Comparison of ENCODE assay signal across 12 cellular contexts in the genomic region with DNA sequence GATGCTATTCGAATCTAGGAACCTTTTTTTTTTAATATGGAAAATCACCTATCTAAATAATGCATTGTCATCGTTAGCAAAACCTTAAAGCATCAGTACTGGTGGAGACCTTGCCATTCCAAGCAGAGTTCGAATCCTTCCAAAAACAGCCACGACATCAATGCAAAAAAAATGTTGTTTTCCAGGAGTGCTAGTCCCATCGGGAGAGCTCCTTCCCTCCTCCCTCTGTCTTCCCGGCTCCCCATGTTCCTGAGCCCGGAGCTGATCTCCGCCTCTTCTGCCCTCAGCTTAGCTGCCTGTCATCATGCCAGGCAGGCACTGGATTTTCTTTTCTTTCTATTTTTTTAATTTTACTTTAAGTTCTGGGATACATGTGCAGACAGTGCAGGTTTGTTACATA.
DNase-seq lines count a peak whose midpoint lies in the region.
"Had no signal": no experiment of that assay in that cellular context is flagged by ENCODE, and none has a peak within 500 bp of the region (broad histone marks: within the 10 kb centered on the region; RNA-seq: fewer than 3 reads in every experiment).

No MANE protein-coding gene starts in this region.

- no peaks in the 10 kb centered on the region for H4K20me1 ChIP-seq in BLaER1

- H3K4me2 ChIP-seq in BLaER1 (peak overlapping the region; percentile 65), trophoblast cell (ENCODE audit: low read length) (peak overlapping the region; percentile 53)

- H4K8ac ChIP-seq in trophoblast cell (ENCODE audit: low read depth, low read length), result no peak overlapping the region

- H3K79me2 ChIP-seq in trophoblast cell (ENCODE audit: control insufficient read depth, insufficient read depth, low read length, poor library complexity), result no peaks in the 10 kb centered on the region

- no peak overlapping the region for H4K12ac ChIP-seq in trophoblast cell (ENCODE audit: low read depth, low read length)

- H3K4ac ChIP-seq in trophoblast cell (ENCODE audit: low read depth, low read length), result no peak overlapping the region

- 0 out of 2 replicates have a peak overlapping the region, but pooled peaks have one; percentile 12 for H3K27ac ChIP-seq in BLaER1
- H3K27ac ChIP-seq in angular gyrus (ENCODE audit: low read depth, low read length), result peak overlapping the region; percentile 97
- H3K27ac ChIP-seq in iPS DF 6.9 (ENCODE audit: low read length), result peak overlapping the region; percentile 72
- H3K27ac ChIP-seq in trophoblast cell (ENCODE audit: low read depth, low read length), result no peak overlapping the region
- H3K27ac ChIP-seq: SJSA1 had no signal

- no peak overlapping the region for H2BK5ac ChIP-seq in trophoblast cell (ENCODE audit: low read depth, low read length, poor library complexity)

- H3K36me3 ChIP-seq in BLaER1 (no peaks in the 10 kb centered on the region), iPS DF 6.9 (ENCODE audit: control insufficient read depth, insufficient read depth, low read length) (no peaks in the 10 kb centered on the region), trophoblast cell (ENCODE audit: control insufficient read depth in 1 of 2, insufficient read depth in 2 of 2, low read length in 2 of 2) (no peaks in the 10 kb centered on the region)
- H3K36me3 ChIP-seq: BE2C, SJSA1 had no signal

- no peak overlapping the region for H3K23ac ChIP-seq in trophoblast cell (ENCODE audit: low read length)

- H3K4me3 ChIP-seq in BLaER1 (no peak overlapping the region), iPS DF 6.9 (ENCODE audit: low read length) (no peak overlapping the region; the same call in 1 of the 2 replicates), trophoblast cell (ENCODE audit: low read depth, low read length) (no peak overlapping the region)
- H3K4me3 ChIP-seq: SJSA1 had no signal

- H3K9ac ChIP-seq in BLaER1 (no peak overlapping the region), trophoblast cell (ENCODE audit: low read length) (no peak overlapping the region)

- WGBS in iPS DF 6.9 (ENCODE audit: insufficient coverage, insufficient read length), result no CpG with 5 or more reads among the region's 8 CpGs
- no CpG with 5 or more reads among the region's 8 CpGs for WGBS in trophoblast cell (ENCODE audit: extremely low coverage, insufficient coverage, insufficient read length)

- H3K18ac ChIP-seq in trophoblast cell (ENCODE audit: low read length), result no peak overlapping the region

- no peak overlapping the region for H4K91ac ChIP-seq in trophoblast cell (ENCODE audit: low read depth, low read length)

- H3K27me3 ChIP-seq in BLaER1 (no peaks in the 10 kb centered on the region), iPS DF 6.9 (ENCODE audit: control insufficient read depth, insufficient read depth, low read length) (peaks cover 7% of the 10 kb centered on the region), trophoblast cell (ENCODE audit: insufficient read depth, low read length) (no peaks in the 10 kb centered on the region)
- H3K27me3 ChIP-seq: BE2C, SJSA1 had no signal

- no peak overlapping the region for H2BK12ac ChIP-seq in trophoblast cell (ENCODE audit: low read length)

- H3K9me3 ChIP-seq in BLaER1 (no peaks in the 10 kb centered on the region), iPS DF 6.9 (ENCODE audit: control insufficient read depth, insufficient read depth, low read length) (no peaks in the 10 kb centered on the region), trophoblast cell (ENCODE audit: insufficient read depth, low read depth, low read length) (no peaks in the 10 kb centered on the region)
- H3K9me3 ChIP-seq: BE2C, SJSA1 had no signal

- DNase-seq in iPS DF 6.9 (ENCODE audit: low read depth, low spot score) (no peak), trophoblast cell (no peak), T-helper 9 cell (no peak), KG1 (lab: John Stamatoyannopoulos, UW) (no peak), NCI-H1417 (lab: John Stamatoyannopoulos, UW) (no peak), NCI-H1694 treated with DMSO at 0.1 percent for 48 hours (lab: John Stamatoyannopoulos, UW) (no peak)
- DNase-seq: BE2C, MM.1S, NCI-H524 treated with DMSO at 0.1 percent for 48 hours had no signal

- H3K79me1 ChIP-seq in trophoblast cell (ENCODE audit: low read length), result no peaks in the 10 kb centered on the region

- H2BK120ac ChIP-seq in trophoblast cell (ENCODE audit: insufficient read depth, low read length, poor library complexity), result no peak overlapping the region

- no peak overlapping the region for H2AK5ac ChIP-seq in trophoblast cell (ENCODE audit: low read length)

- H3K4me1 ChIP-seq in BLaER1 (peaks cover 14% of the 10 kb centered on the region), iPS DF 6.9 (ENCODE audit: control insufficient read depth, insufficient read depth, low read length) (peaks cover 8% of the 10 kb centered on the region), trophoblast cell (ENCODE audit: control insufficient read depth in 1 of 2, insufficient read depth in 2 of 2, low read length in 2 of 2) (peaks cover 4 to 5% of the 10 kb centered on the region in 2 experiments)
- H3K4me1 ChIP-seq: BE2C, SJSA1 had no signal

- H2AFZ ChIP-seq in trophoblast cell (ENCODE audit: insufficient read depth, low read length, poor library complexity), result peak overlapping the region; percentile 2

- H3K14ac ChIP-seq in trophoblast cell (ENCODE audit: low read length), result no peak overlapping the region
